Comparison of ENCODE assay signal across 17 cellular contexts in the genomic region with DNA sequence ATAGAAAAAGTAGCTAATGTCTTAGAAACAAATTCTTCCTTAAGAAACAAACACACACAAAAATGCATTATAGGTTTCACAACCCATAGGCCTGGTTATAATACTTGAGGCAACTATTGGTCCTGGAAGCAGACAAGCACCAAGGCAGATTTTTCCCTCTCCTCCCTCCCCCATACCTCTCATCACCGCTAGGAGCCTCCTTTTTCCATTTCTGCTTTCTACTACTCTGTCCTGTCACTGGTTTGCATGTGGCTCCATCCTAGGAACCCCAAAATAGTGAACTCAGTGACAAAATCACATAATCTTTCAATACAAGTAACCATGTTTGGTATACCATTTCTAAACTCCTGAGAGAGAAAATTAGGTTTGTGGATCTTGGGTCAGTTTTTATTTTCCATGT.
DNase-seq lines count a peak whose midpoint lies in the region; ATAC-seq and TF ChIP-seq lines count a peak whose summit lies in the region.
"Had no signal": no experiment of that assay in that cellular context is flagged by ENCODE, and none has a peak within 500 bp of the region (broad histone marks: within the 10 kb centered on the region; RNA-seq: fewer than 3 reads in every experiment).

No MANE protein-coding gene starts in this region.

- CTCF ChIA-PET in BJ (lab: Yijun Ruan, JAX): interaction anchor here (0.7 to 1.5 kb wide), 2 partner anchors 15 to 17 kb away, joined by 3 to 5 read pairs; no protein-coding TSS in a partner anchor

- H3K27ac Mint-ChIP-seq in endodermal cell (no peak overlapping the region), natural killer cell (no peak overlapping the region)
- H3K27ac Mint-ChIP-seq in activated CD4-positive, alpha-beta T cell treated with anti-CD3 and anti-CD28 coated beads, Interleukin-2, amount 10 ng/mL, durations not matched to agents 24 days and 14 days: no peak overlapping the region

- H3K27ac ChIP-seq in endodermal cell (ENCODE audit: low read depth, low read length): no peak overlapping the region
- H3K27ac ChIP-seq: HL-60 had no signal

- intact Hi-C loops in activated CD4-positive, alpha-beta T cell treated with anti-CD3 and anti-CD28 coated beads, Interleukin-2, amount 10 ng/mL, durations not matched to agents 24 days and 14 days (cut with micrococcal nuclease): no loop called here
- intact Hi-C loops in natural killer cell (cut with micrococcal nuclease): no loop called here

- H3K36me3 Mint-ChIP-seq in endodermal cell (ENCODE audit: low read depth) (no peaks in the 10 kb centered on the region), natural killer cell (no peaks in the 10 kb centered on the region)
- H3K36me3 Mint-ChIP-seq in activated CD4-positive, alpha-beta T cell treated with anti-CD3 and anti-CD28 coated beads, Interleukin-2, amount 10 ng/mL, durations not matched to agents 24 days and 14 days (ENCODE audit: low read depth): no peaks in the 10 kb centered on the region

- H3K27me3 ChIP-seq in BJ (ENCODE audit: control insufficient read depth, insufficient read depth, low read length) (no peaks in the 10 kb centered on the region), endodermal cell (ENCODE audit: control insufficient read depth, insufficient read depth, low read length, poor library complexity, severe bottlenecking) (no peaks in the 10 kb centered on the region)

- H3K27me3 Mint-ChIP-seq in endodermal cell (ENCODE audit: insufficient read depth): no peaks in the 10 kb centered on the region
- no peaks in the 10 kb centered on the region for H3K27me3 Mint-ChIP-seq in activated CD4-positive, alpha-beta T cell treated with anti-CD3 and anti-CD28 coated beads, Interleukin-2, amount 10 ng/mL, durations not matched to agents 24 days and 14 days
- no peaks in the 10 kb centered on the region for H3K27me3 Mint-ChIP-seq in natural killer cell (ENCODE audit: low read depth in 2 of 2)

- TF ChIP-seq CTCF in BJ (IDR thresholded peaks at IDR 0.05; ENCODE audit: insufficient read depth, low read depth, low read length) (peak; percentile 27), GM12873 (IDR thresholded peaks at IDR 0.05; ENCODE audit: insufficient read depth, low read depth, low read length, missing control alignments) (peak; percentile 27), endodermal cell (conservative IDR thresholded peaks at IDR 0.05) (peak; percentile 64), natural killer cell (IDR thresholded peaks at IDR 0.05) (no peak)

- H3K4me1 Mint-ChIP-seq in endodermal cell (peaks cover 4% of the 10 kb centered on the region), natural killer cell (no peaks in the 10 kb centered on the region)
- no peaks in the 10 kb centered on the region for H3K4me1 Mint-ChIP-seq in activated CD4-positive, alpha-beta T cell treated with anti-CD3 and anti-CD28 coated beads, Interleukin-2, amount 10 ng/mL, durations not matched to agents 24 days and 14 days

- ATAC-seq in natural killer cell: no peak

- no peaks in the 10 kb centered on the region for H3K9me3 Mint-ChIP-seq in endodermal cell
- no peaks in the 10 kb centered on the region for H3K9me3 Mint-ChIP-seq in activated CD4-positive, alpha-beta T cell treated with anti-CD3 and anti-CD28 coated beads, Interleukin-2, amount 10 ng/mL, durations not matched to agents 24 days and 14 days
- peaks cover 4 to 7% of the 10 kb centered on the region in 2 donors for H3K9me3 Mint-ChIP-seq in natural killer cell

- no peak overlapping the region for H3K9ac ChIP-seq in endodermal cell (ENCODE audit: extremely low read depth, low read length, poor library complexity, severe bottlenecking)

- DNase-seq in BJ (ENCODE audit: low read depth) (no peak), NAMALWA (ENCODE audit: low spot score) (peak; percentile 3), endodermal cell (peak; percentile 48), HK-2 (ENCODE audit: unreplicated experiment) (no peak), natural killer cell (no peak)
- no peak for DNase-seq in activated CD4-positive, alpha-beta T cell treated with anti-CD3 and anti-CD28 coated beads, Interleukin-2, amount 10 ng/mL, durations not matched to agents 24 days and 14 days
- DNase-seq in stimulated activated CD4-positive, alpha-beta T cell treated with anti-CD3 and anti-CD28 coated beads, Interleukin-4, amount 100 ng/mL, for 24 hours: no peak
- DNase-seq: C1 segment of cervical spinal cord, DMS153, EL, HCEC 1CT, NCI-H1436, NCI-H2029, NCI-H2171, NCI-H446 treated with DMSO at 0.1 percent for 48 hours had no signal

- POLR2A ChIA-PET in BJ (lab: Charles Lee): no interaction called here

- H3K36me3 ChIP-seq in BJ (ENCODE audit: control insufficient read depth, insufficient read depth, low read length) (no peaks in the 10 kb centered on the region), endodermal cell (ENCODE audit: control insufficient read depth, insufficient read depth, low read length) (no peaks in the 10 kb centered on the region)

- 83% methylated on average over 1 of the region's 1 CpG; no CpG with 5 or more reads in 1 of the 2 experiments for WGBS in endodermal cell (ENCODE audit: insufficient coverage in 1 of 2, insufficient read length in 1 of 2), 2 experiments

- no peak overlapping the region for H3K4me3 Mint-ChIP-seq in endodermal cell
- no peak overlapping the region for H3K4me3 Mint-ChIP-seq in activated CD4-positive, alpha-beta T cell treated with anti-CD3 and anti-CD28 coated beads, Interleukin-2, amount 10 ng/mL, durations not matched to agents 24 days and 14 days
- no peak overlapping the region for H3K4me3 Mint-ChIP-seq in natural killer cell

- H3K4me3 ChIP-seq in BJ (ENCODE audit: low read depth, low read length): no peak overlapping the region
- no peak overlapping the region for H3K4me3 ChIP-seq in endodermal cell (ENCODE audit: low read length)

- H3K4me1 ChIP-seq in endodermal cell (ENCODE audit: control insufficient read depth, insufficient read depth, low read length): no peaks in the 10 kb centered on the region

- no peaks in the 10 kb centered on the region for H3K9me3 ChIP-seq in endodermal cell (ENCODE audit: control insufficient read depth, low read length)

Comparison
In these comparisons a context has a peak if more than half of its experiments do, and no peak if none do; other contexts are left out.
1. DNase-seq: peak in NAMALWA (single experiment) and endodermal cell (single experiment); none in BJ (single experiment), HK-2 (single experiment), activated CD4-positive, alpha-beta T cell treated with anti-CD3 and anti-CD28 coated beads, Interleukin-2, amount 10 ng/mL, durations not matched to agents 24 days and 14 days (single experiment), stimulated activated CD4-positive, alpha-beta T cell treated with anti-CD3 and anti-CD28 coated beads, Interleukin-4, amount 100 ng/mL, for 24 hours (single experiment) and natural killer cell (single experiment).